Comparison of ENCODE assay signal across 1 cellular context in genomic region chr1:219432191-219432606, GRCh38.
TF ChIP-seq lines count a peak whose summit lies in the region.

No MANE protein-coding gene starts in this region.

TF ChIP-seq in SK-N-SH, 30 proteins besides CTCF, POLR2A, EP300 and RAD21 (continued from another document):
- TF ChIP-seq REST (IDR thresholded peaks at IDR 0.05; ENCODE audit: low read depth, low read length): 0 out of 2 replicates have a peak, but pooled peaks have one; percentile 5
- TF ChIP-seq ELF1 (IDR thresholded peaks at IDR 0.05): no peak
- no peak for TF ChIP-seq SMC3 (IDR thresholded peaks at IDR 0.05; ENCODE audit: low read depth, low read length)
- no peak for TF ChIP-seq TAF1 (IDR thresholded peaks at IDR 0.05; ENCODE audit: borderline replicate concordance, low read depth, low read length)
- no peak for TF ChIP-seq NRF1 (IDR thresholded peaks at IDR 0.05; ENCODE audit: low read depth, low read length)
- no peak for TF ChIP-seq POLR2AphosphoS5 (IDR thresholded peaks at IDR 0.05; ENCODE audit: low read depth, low read length)
- TF ChIP-seq TCF12 (IDR thresholded peaks at IDR 0.05): peak; percentile 81
- TF ChIP-seq JUND (IDR thresholded peaks at IDR 0.05): peak; percentile 67
- TF ChIP-seq MEF2A (IDR thresholded peaks at IDR 0.05; ENCODE audit: borderline replicate concordance, low read depth): no peak
- 0 out of 2 replicates have a peak, but pooled peaks have one; percentile 11 for TF ChIP-seq SIN3A (IDR thresholded peaks at IDR 0.05; ENCODE audit: borderline replicate concordance, low read depth, low read length)
- TF ChIP-seq RCOR1 (IDR thresholded peaks at IDR 0.05; ENCODE audit: low read length): no peak
- TF ChIP-seq ZBTB33 (IDR thresholded peaks at IDR 0.05; ENCODE audit: borderline replicate concordance, low read depth): no peak
- TF ChIP-seq PBX3 (IDR thresholded peaks at IDR 0.05): peak; percentile 83
- TF ChIP-seq CHD2 (IDR thresholded peaks at IDR 0.05; ENCODE audit: low read length, partially characterized antibody): no peak
- TF ChIP-seq MAX (IDR thresholded peaks at IDR 0.05; ENCODE audit: low read depth): no peak
- TF ChIP-seq EZH2phosphoT487 (IDR thresholded peaks at IDR 0.05; ENCODE audit: borderline replicate concordance, low read depth): no peak
- TF ChIP-seq TEAD4 (IDR thresholded peaks at IDR 0.05; ENCODE audit: borderline replicate concordance, insufficient read depth): peak; percentile 51; the same call in 1 of the 2 replicates
- TF ChIP-seq MXI1 (IDR thresholded peaks at IDR 0.05; ENCODE audit: low read depth, low read length): no peak
- TF ChIP-seq GATA2 (CRISPR knock-in tag; IDR thresholded peaks at IDR 0.05): no peak
- TF ChIP-seq FOSL2 (IDR thresholded peaks at IDR 0.05; ENCODE audit: borderline replicate concordance, low read depth): peak; percentile 51; the same call in 1 of the 2 replicates
- TF ChIP-seq USF1 (IDR thresholded peaks at IDR 0.05; ENCODE audit: borderline replicate concordance, low read depth): no peak
- peak; percentile 34; the same call in 1 of the 2 replicates for TF ChIP-seq RXRA (IDR thresholded peaks at IDR 0.05; ENCODE audit: borderline replicate concordance, low read depth)
